Comparison of ENCODE assay signal across 17 cellular contexts in the genomic region with DNA sequence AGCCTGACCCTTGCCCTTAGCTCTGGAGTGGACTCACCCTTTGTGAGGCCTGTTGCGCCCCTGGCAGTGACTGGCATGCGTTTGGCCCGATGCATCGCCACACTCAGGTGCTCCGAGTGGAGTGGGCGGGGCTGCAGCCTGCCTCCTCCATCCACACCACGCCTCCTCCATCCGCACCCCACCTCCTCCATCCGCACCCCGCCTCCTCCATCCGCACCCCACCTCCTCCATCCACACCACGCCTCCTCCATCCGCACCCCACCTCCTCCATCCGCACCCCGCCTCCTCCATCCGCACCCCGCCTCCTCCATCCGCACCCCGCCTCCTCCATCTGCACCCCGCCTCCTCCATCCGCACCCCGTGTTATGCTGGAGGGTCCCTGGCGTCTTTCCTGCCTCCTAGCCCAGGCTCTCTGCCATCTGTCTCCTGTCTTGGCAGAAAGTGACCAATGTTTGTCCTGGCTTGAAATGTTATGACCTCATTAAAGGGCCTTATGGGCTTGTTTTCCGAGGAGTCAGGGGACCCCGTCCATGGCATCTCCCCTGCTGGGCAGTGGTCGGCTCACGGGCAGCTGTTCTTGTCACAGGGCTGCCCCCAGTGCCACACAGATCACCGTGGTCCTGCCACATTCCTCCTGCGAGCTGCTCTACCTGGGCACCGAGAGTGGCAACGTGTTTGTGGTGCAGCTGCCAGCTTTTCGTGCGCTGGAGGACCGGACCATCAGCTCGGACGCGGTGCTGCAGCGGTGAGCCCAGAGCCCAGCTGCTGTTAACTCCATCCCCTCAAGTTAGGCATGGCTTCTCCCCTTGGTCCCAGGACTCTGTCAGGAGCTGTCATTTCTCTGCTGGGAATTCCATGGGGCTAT. TPM values are rescaled to one million over a fixed set of nuclear protein-coding genes. Genes with fewer than 3 reads are reported as not detected.
DNase-seq lines count a peak whose midpoint lies in the region; TF ChIP-seq lines count a peak whose summit lies in the region.
"Had no signal": no experiment of that assay in that cellular context is flagged by ENCODE, and none has a peak within 500 bp of the region (broad histone marks: within the 10 kb centered on the region; RNA-seq: fewer than 3 reads in every experiment).

No MANE protein-coding gene starts in this region.

- TF ChIP-seq CTCF in LNCaP clone FGC (IDR thresholded peaks at IDR 0.05; ENCODE audit: control insufficient read depth, extremely low read depth, insufficient read depth) (no peak), osteoblast (IDR thresholded peaks at IDR 0.05; ENCODE audit: extremely low read depth, low read depth, low read length) (no peak)

- H2AFZ ChIP-seq in osteoblast (ENCODE audit: low read length): no peak overlapping the region

- no peaks in the 10 kb centered on the region for H3K36me3 ChIP-seq in osteoblast (ENCODE audit: insufficient read depth, low read length)
- peaks cover 9% of the 10 kb centered on the region for H3K36me3 ChIP-seq in CD4-positive, alpha-beta memory T cell (ENCODE audit: insufficient read depth, low read length)
- H3K36me3 ChIP-seq: BE2C had no signal

- intact Hi-C loops in CD4-positive, alpha-beta memory T cell (cut with micrococcal nuclease): no loop called here

- CTCF ChIA-PET in CD4-positive, alpha-beta memory T cell (lab: Charles Lee; ENCODE audit: partially characterized antibody): no interaction called here

- no peaks in the 10 kb centered on the region for H3K9me3 ChIP-seq in osteoblast (ENCODE audit: low read depth, low read length)
- no peaks in the 10 kb centered on the region for H3K9me3 ChIP-seq in CD4-positive, alpha-beta memory T cell (ENCODE audit: control insufficient read depth in 1 of 2, low read length in 2 of 2)
- H3K9me3 ChIP-seq: BE2C, suprapubic skin had no signal

- H3K79me2 ChIP-seq in osteoblast (ENCODE audit: insufficient read depth, low read length): no peaks in the 10 kb centered on the region

- no peaks in the 10 kb centered on the region for H3K4me1 Mint-ChIP-seq in CD4-positive, alpha-beta memory T cell
- H3K4me1 Mint-ChIP-seq: memory B cell had no signal

- H3K27ac Mint-ChIP-seq in CD4-positive, alpha-beta memory T cell: no peak overlapping the region
- H3K27ac Mint-ChIP-seq: memory B cell had no signal

- DNase-seq in LNCaP clone FGC (ENCODE audit: low read depth): peak; percentile 50
- DNase-seq in cerebellum (ENCODE audit: low spot score): peak; percentile 71
- peak; percentile 75 for DNase-seq in osteoblast (ENCODE audit: insufficient read length, low spot score, missing footprints)
- DNase-seq in CD4-positive, alpha-beta memory T cell: no peak
- no peak for DNase-seq in DMS114 treated with DMSO at 0.1 percent for 48 hours (lab: John Stamatoyannopoulos, UW; ENCODE audit: unreplicated experiment)
- DNase-seq: activated naive CD4-positive, alpha-beta T cell; activated T-cell treated with anti-CD3 and anti-CD28 coated beads for 4 hours; anterior cingulate cortex; BE2C; HCEC 1CT; KG1; natural killer cell; NCI-H1092; NCI-H2081; stimulated activated CD8-positive, alpha-beta memory T cell treated with anti-CD3 and anti-CD28 coated beads, Interleukin-4, amount 100 ng/mL, for 48 hours had no signal

- H3K27ac ChIP-seq in osteoblast (ENCODE audit: low read depth, low read length): no peak overlapping the region
- no peak overlapping the region for H3K27ac ChIP-seq in CD4-positive, alpha-beta memory T cell (ENCODE audit: low read depth, low read length)
- H3K27ac ChIP-seq: suprapubic skin had no signal

- no peak overlapping the region for H3K4me2 ChIP-seq in osteoblast (ENCODE audit: insufficient read depth, low read length)

- H3K9me3 Mint-ChIP-seq in CD4-positive, alpha-beta memory T cell: peaks cover 0 to 2% (median 0%) of the 10 kb centered on the region in 8 donors
- H3K9me3 Mint-ChIP-seq: memory B cell, natural killer cell had no signal

- H3K4me3 ChIP-seq in LNCaP clone FGC (ENCODE audit: low read depth, low read length): peak overlapping the region; percentile 23; the same call in 1 of the 2 replicates
- H3K4me3 ChIP-seq in osteoblast (ENCODE audit: insufficient read depth, low read length): no peak overlapping the region
- H3K4me3 ChIP-seq in CD4-positive, alpha-beta memory T cell (ENCODE audit: low read length in 2 of 2): no peak overlapping the region
- H3K4me3 ChIP-seq: suprapubic skin had no signal

- no peaks in the 10 kb centered on the region for H3K27me3 Mint-ChIP-seq in CD4-positive, alpha-beta memory T cell
- H3K27me3 Mint-ChIP-seq: memory B cell had no signal

- no peaks in the 10 kb centered on the region for H3K27me3 ChIP-seq in osteoblast (ENCODE audit: insufficient read depth, low read length)
- H3K27me3 ChIP-seq in CD4-positive, alpha-beta memory T cell (ENCODE audit: insufficient read depth, low read length): no peaks in the 10 kb centered on the region
- H3K27me3 ChIP-seq: BE2C, suprapubic skin had no signal

- peaks cover 7% of the 10 kb centered on the region for H3K4me1 ChIP-seq in osteoblast (ENCODE audit: insufficient read depth, low read length)
- H3K4me1 ChIP-seq in CD4-positive, alpha-beta memory T cell (ENCODE audit: insufficient read depth, low read length): no peaks in the 10 kb centered on the region

- POLR2A ChIA-PET in CD4-positive, alpha-beta memory T cell (lab: Charles Lee; ENCODE audit: partially characterized antibody): no interaction called here

- H3K4me3 Mint-ChIP-seq in CD4-positive, alpha-beta memory T cell: no peak overlapping the region
- H3K4me3 Mint-ChIP-seq: memory B cell, natural killer cell had no signal

- no peaks in the 10 kb centered on the region for H4K20me1 ChIP-seq in osteoblast (ENCODE audit: insufficient read depth, low read length)

- peaks cover 0 to 14% of the 10 kb centered on the region in 2 donors for H3K36me3 Mint-ChIP-seq in CD4-positive, alpha-beta memory T cell
- H3K36me3 Mint-ChIP-seq: natural killer cell had no signal

RNA-seq across cellular contexts. Expression of gene MYO15B, which starts 28.7 kb away (rescaled TPM):
- total RNA-seq in cerebellum (28.0 TPM), osteoblast (0.88 and 1.4 TPM in 2 replicates)
- 10 to 100 TPM; 75.1 to 83.7 TPM for total RNA-seq in CD4-positive, alpha-beta memory T cell
- under 1 TPM in 1 of 2 donors, not detected in 1; 0.89 TPM for polyA plus RNA-seq in CD4-positive, alpha-beta memory T cell

RNA-seq across cellular contexts. Expression of gene LLGL2, which starts 33.4 kb away (rescaled TPM):
- 1.1 TPM for total RNA-seq in cerebellum
- total RNA-seq in osteoblast: 0.36 and 0.59 TPM in 2 replicates
- 10 to 100 TPM; 40.1 to 43.6 TPM for total RNA-seq in CD4-positive, alpha-beta memory T cell
- polyA plus RNA-seq in CD4-positive, alpha-beta memory T cell: 10 to 100 TPM; 19.3 to 24.4 TPM

RNA-seq across cellular contexts. Expression of gene TSEN54, which starts 42.6 kb away (rescaled TPM):
- 9.4 TPM for total RNA-seq in cerebellum
- total RNA-seq in osteoblast: 9.7 and 10.9 TPM in 2 replicates
- total RNA-seq in CD4-positive, alpha-beta memory T cell: 10 to 100 TPM; 45.7 to 49.3 TPM
- 100 to 1,000 TPM in 1 of 2 donors, 10 to 100 TPM in 1; 80.3 to 110 TPM for polyA plus RNA-seq in CD4-positive, alpha-beta memory T cell

RNA-seq across cellular contexts. Expression of gene CASKIN2, which starts 43.6 kb away (rescaled TPM):
- total RNA-seq in cerebellum (7.3 TPM), osteoblast (8.7 and 10.3 TPM in 2 replicates)
- under 1 TPM; 0.32 to 0.53 TPM for total RNA-seq in CD4-positive, alpha-beta memory T cell
- polyA plus RNA-seq in CD4-positive, alpha-beta memory T cell: not detected

Comparison
In these comparisons a context has a peak if more than half of its experiments do, and no peak if none do; other contexts are left out.
1. DNase-seq: peak in LNCaP clone FGC (single experiment), cerebellum (single experiment) and osteoblast (single experiment); none in CD4-positive, alpha-beta memory T cell (0 of 5) and DMS114 treated with DMSO at 0.1 percent for 48 hours (single experiment).
2. RNA of gene MYO15B, which starts 28.7 kb away (total RNA-seq): 75.1 to 83.7 TPM in CD4-positive, alpha-beta memory T cell and 28.0 TPM in cerebellum (single experiment); 0.88 to 1.4 TPM in osteoblast; every median in the first group is over 10 times any median in the second.
3. RNA of gene LLGL2, which starts 33.4 kb away (total RNA-seq): 40.1 to 43.6 TPM in CD4-positive, alpha-beta memory T cell; 1.1 TPM in cerebellum (single experiment) and 0.36 to 0.59 TPM in osteoblast; every median in the first group is over 10 times any median in the second.